Comparison of ENCODE assay signal across 39 cellular contexts in genomic region chr1:12662556-12662955, GRCh38. TPM values are rescaled to one million over a fixed set of nuclear protein-coding genes. Genes with fewer than 3 reads are reported as not detected.
"Had no signal": no experiment of that assay in that cellular context is flagged by ENCODE, and none has a peak within 500 bp of the region (broad histone marks: within the 10 kb centered on the region; RNA-seq: fewer than 3 reads in every experiment).

No MANE protein-coding gene starts in this region.

- H3K36me3 ChIP-seq: MG63 had no signal

- DNase-seq: Karpas-422, Kasumi-1, MG63, MM.1S, MV-4-11, NCI-H1048, NCI-H1092, NCI-H1092 treated with DMSO at 0.1 percent for 48 hours, NCI-H1105, NCI-H1105 treated with DMSO at 0.1 percent for 48 hours, NCI-H1417, NCI-H1417 treated with DMSO at 0.1 percent for 48 hours, NCI-H1436, NCI-H1436 treated with DMSO at 0.1 percent for 48 hours, NCI-H146, NCI-H1694, NCI-H1694 treated with DMSO at 0.1 percent for 48 hours, NCI-H187, NCI-H187 treated with DMSO at 0.1 percent for 48 hours, NCI-H1930, NCI-H2029, NCI-H2029 treated with DMSO at 0.1 percent for 48 hours, NCI-H2081, NCI-H2081 treated with DMSO at 0.1 percent for 48 hours, NCI-H2107, NCI-H2171, NCI-H2171 treated with DMSO at 0.1 percent for 48 hours, NCI-H2227 treated with DMSO at 0.1 percent for 48 hours, NCI-H226, NCI-H345, NCI-H446, NCI-H446 treated with DMSO at 0.1 percent for 48 hours, NCI-H510A, NCI-H510A treated with DMSO at 0.1 percent for 48 hours, NCI-H524 had no signal

- H3K4me3 ChIP-seq: MG63 had no signal

- H3K27me3 ChIP-seq: MG63 had no signal

RNA-seq across cellular contexts. Expression of gene AADACL4, which starts 18.7 kb away (rescaled TPM):
- total RNA-seq: LHCN-M2, M059J, MCF 10A, NCI-H460 had no signal

RNA-seq across cellular contexts. Expression of gene AADACL3, which starts 53.4 kb away (rescaled TPM):
- total RNA-seq: LHCN-M2, M059J, MCF 10A had no signal
